In the genomic region with DNA sequence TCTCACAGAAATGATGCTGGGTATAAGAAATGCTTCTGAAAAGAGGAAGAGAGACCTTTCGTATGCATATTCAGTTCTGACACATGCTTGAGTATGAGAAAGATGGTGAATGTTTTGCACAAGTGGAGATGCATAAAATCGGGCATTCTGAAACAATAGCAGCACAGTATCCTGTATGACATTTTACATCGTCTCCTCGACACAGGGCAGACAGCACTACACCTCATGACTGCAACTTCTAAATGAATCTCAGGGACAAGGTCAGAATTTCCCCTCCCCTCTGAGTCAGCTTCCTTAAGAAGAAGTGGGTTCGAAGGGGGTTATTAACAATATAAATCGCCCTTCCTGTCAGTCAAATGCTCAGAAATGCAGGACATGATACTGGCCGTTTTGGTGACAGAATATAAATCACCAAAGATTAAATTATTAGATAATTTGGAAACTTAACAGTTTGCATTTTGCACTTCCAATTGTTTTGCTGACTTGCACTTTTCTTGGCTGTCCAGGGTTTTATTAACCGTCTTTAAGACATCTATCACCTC, we compare ENCODE assay signal across 15 cellular contexts. TPM values are rescaled to one million over a fixed set of nuclear protein-coding genes. Genes with fewer than 3 reads are reported as not detected.
DNase-seq lines count a peak whose midpoint lies in the region; ATAC-seq and TF ChIP-seq lines count a peak whose summit lies in the region.
"Had no signal": no experiment of that assay in that cellular context is flagged by ENCODE, and none has a peak within 500 bp of the region (broad histone marks: within the 10 kb centered on the region; RNA-seq: fewer than 3 reads in every experiment).

No MANE protein-coding gene starts in this region.

- H3K4me3 ChIP-seq in right lobe of liver (no peak overlapping the region), mesendoderm (ENCODE audit: low read length) (no peak overlapping the region)
- H3K4me3 ChIP-seq: coronary artery, GM23248, heart left ventricle, mucosa of descending colon, spleen had no signal

- 57% methylated on average over 8 of the region's 8 CpGs for WGBS in right lobe of liver (ENCODE audit: insufficient coverage, low coverage, low lambda C conversion rate, missing lambda C conversion rate)
- WGBS in mesendoderm (ENCODE audit: extremely low coverage, insufficient coverage, low lambda C conversion rate), result no CpG with 5 or more reads among the region's 8 CpGs

- peak; percentile 75 for ATAC-seq in GM18867 (IDR thresholded peaks at IDR 0.05; ENCODE audit: unreplicated experiment)
- peak; percentile 84 for ATAC-seq in GM21619 (IDR thresholded peaks at IDR 0.05; ENCODE audit: unreplicated experiment)
- ATAC-seq in HG03378 (IDR thresholded peaks at IDR 0.05; ENCODE audit: unreplicated experiment), result peak; percentile 88
- peak; percentile 28 to 71 (median 50) for ATAC-seq in right lobe of liver
- ATAC-seq: mucosa of descending colon had no signal

- H2BK15ac ChIP-seq in mesendoderm (replicated peaks; ENCODE audit: low read depth), result no peak overlapping the region

- H3K4me1 ChIP-seq in right lobe of liver (no peaks in the 10 kb centered on the region), mesendoderm (ENCODE audit: control insufficient read depth, low read depth, low read length) (no peaks in the 10 kb centered on the region)

- no peak overlapping the region for H4K5ac ChIP-seq in mesendoderm (ENCODE audit: low read length)

- TF ChIP-seq CTCF in right lobe of liver (IDR thresholded peaks at IDR 0.05), result no peak

- H3K9ac ChIP-seq in mesendoderm (ENCODE audit: low read length), result no peak overlapping the region
- H3K9ac ChIP-seq: GM23248 had no signal

- H2BK5ac ChIP-seq in mesendoderm (ENCODE audit: low read length), result no peak overlapping the region

- no peak overlapping the region for H3K56ac ChIP-seq in mesendoderm (ENCODE audit: low read length)

- DNase-seq in right lobe of liver (no peak), mesendoderm (no peak), AG20443 (ENCODE audit: low spot score) (no peak)
- no peak for DNase-seq in activated CD4-positive, alpha-beta T cell treated with anti-CD3 and anti-CD28 coated beads, Interleukin-2, amount 50 U/mL, for 4 hours
- no peak for DNase-seq in activated effector memory CD4-positive, alpha-beta T cell treated with Interleukin-2 at 50 U/mL for 16 hours
- DNase-seq: GM23248, heart left ventricle, mucosa of descending colon, NCI-H774, spleen, T-helper 2 cell had no signal

- H3K79me2 ChIP-seq in mesendoderm (ENCODE audit: control insufficient read depth, insufficient read depth, low read length), result no peaks in the 10 kb centered on the region

- H2AK5ac ChIP-seq in mesendoderm (ENCODE audit: low read length), result no peak overlapping the region

- intact Hi-C loops in right lobe of liver (cut with DNase I), result no loop called here

- H3K79me1 ChIP-seq in mesendoderm (ENCODE audit: low read length), result no peaks in the 10 kb centered on the region

- no peak overlapping the region for H3K23ac ChIP-seq in mesendoderm (ENCODE audit: low read length)

- no peaks in the 10 kb centered on the region for H3K27me3 ChIP-seq in right lobe of liver
- no peaks in the 10 kb centered on the region for H3K27me3 ChIP-seq in mesendoderm (ENCODE audit: insufficient read depth, low read length, poor library complexity)
- H3K27me3 ChIP-seq: heart left ventricle, spleen had no signal

- H3K36me3 ChIP-seq in right lobe of liver (no peaks in the 10 kb centered on the region), mesendoderm (ENCODE audit: control insufficient read depth, insufficient read depth, low read length) (no peaks in the 10 kb centered on the region)
- H3K36me3 ChIP-seq: heart left ventricle, spleen had no signal

- no peak overlapping the region for H3K18ac ChIP-seq in mesendoderm (ENCODE audit: low read length)

- no peak overlapping the region for H2BK120ac ChIP-seq in mesendoderm (ENCODE audit: low read depth, low read length)

- H3K4me2 ChIP-seq in mesendoderm (ENCODE audit: low read length), result no peak overlapping the region

- no peak for TF ChIP-seq POLR2A in right lobe of liver (IDR thresholded peaks at IDR 0.05)

- H3K4ac ChIP-seq in mesendoderm (ENCODE audit: low read depth, low read length), result no peak overlapping the region

- H4K8ac ChIP-seq in mesendoderm (ENCODE audit: low read depth, low read length), result no peak overlapping the region

- H3K9me3 ChIP-seq in right lobe of liver, result no peaks in the 10 kb centered on the region
- H3K9me3 ChIP-seq: heart left ventricle, mucosa of descending colon, spleen had no signal

- no peak overlapping the region for H3K27ac ChIP-seq in right lobe of liver
- H3K27ac ChIP-seq in mesendoderm (ENCODE audit: low read depth, low read length), result no peak overlapping the region
- H3K27ac ChIP-seq: coronary artery, GM23248, spleen had no signal

RNA-seq across cellular contexts. Expression of gene TSHZ1, which starts 57.1 kb away (rescaled TPM):
- 10 to 100 TPM in 2 of 6 experiments, 1 to 10 TPM in 4; 6.4 to 13.3 (median 9.6) TPM for total RNA-seq in right lobe of liver
- polyA plus RNA-seq in mesendoderm (2013, experiment 1 of 2), result 0.32 TPM
- polyA plus RNA-seq in mesendoderm (2013, experiment 2 of 2), result 0.21 TPM

RNA-seq across cellular contexts. Expression of gene PTGR3, which starts 58.8 kb away (rescaled TPM):
- 10 to 100 TPM in 5 of 6 experiments, 1 to 10 TPM in 1; 9.4 to 30.1 (median 19.8) TPM for total RNA-seq in right lobe of liver
- 1.3 TPM for polyA plus RNA-seq in mesendoderm (2013, experiment 1 of 2)
- polyA plus RNA-seq in mesendoderm (2013, experiment 2 of 2), result 1.3 TPM
